ENCODE assay signal across 8 cellular contexts in the genomic region with DNA sequence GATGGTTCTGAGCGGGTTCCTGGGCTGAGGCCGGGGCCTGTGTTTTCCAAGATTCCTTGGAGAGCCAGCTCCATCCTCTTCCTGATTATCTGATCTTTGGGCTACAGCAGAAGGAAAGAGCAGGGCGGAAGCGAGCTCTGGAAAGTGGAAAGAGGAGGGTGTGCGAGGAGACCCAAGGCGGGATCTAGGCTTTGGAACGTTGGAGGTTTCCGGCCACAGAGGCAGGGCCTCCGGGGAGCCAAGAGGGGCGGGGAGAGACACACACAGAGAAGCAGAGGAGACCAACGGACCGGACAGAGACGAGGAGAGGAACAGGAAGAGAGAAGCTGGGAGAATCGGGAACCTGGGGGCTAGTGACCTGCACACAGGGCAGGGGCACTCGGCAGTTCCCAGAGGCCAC. TPM values are rescaled to one million over a fixed set of nuclear protein-coding genes. Genes with fewer than 3 reads are reported as not detected.
DNase-seq lines count a peak whose midpoint lies in the region; FAIRE-seq lines count a peak whose summit lies in the region.

CLEC11A (plus strand) TSS at position 296 of the 400 bp plus-strand sequence. CDS start 162 bp downstream, outside the sequence.

- H3K27ac ChIP-seq in SK-N-MC (peak within 1 kb of the TSS; percentile 83), neuronal stem cell (replicated peaks; ENCODE audit: low read length) (no peak within 1 kb of the TSS), caudate nucleus (ENCODE audit: low read depth, low read length) (no peak within 1 kb of the TSS)

- peaks cover 5 to 29% of the 10 kb centered on the region in 2 donors for H3K4me1 ChIP-seq in neuronal stem cell (ENCODE audit: control insufficient read depth in 2 of 2, insufficient read depth in 1 of 2, low read depth in 1 of 2, low read length in 2 of 2)

- peak within 1 kb of the TSS; percentile 99 for H3K18ac ChIP-seq in neuronal stem cell (ENCODE audit: low read length)

- peak within 1 kb of the TSS; percentile 84 for H2BK5ac ChIP-seq in neuronal stem cell (ENCODE audit: low read length)

- peak within 1 kb of the TSS; percentile 100 for H2AFZ ChIP-seq in neuronal stem cell (ENCODE audit: low read length)

- H3K4me3 ChIP-seq in SK-N-MC (peak within 1 kb of the TSS; percentile 79), neuronal stem cell (ENCODE audit: low read length in 2 of 2) (peak within 1 kb of the TSS; percentile 74 to 88)

- no CpG with 5 or more reads among the region's 15 CpGs for WGBS in neuronal stem cell (ENCODE audit: extremely low coverage in 2 of 2, insufficient read length in 2 of 2, insufficient replicate concordance in 1 of 2), 2 donors

- H2BK15ac ChIP-seq in neuronal stem cell (ENCODE audit: low read length) = peak within 1 kb of the TSS; percentile 78

- peak within 1 kb of the TSS; percentile 68 for H3K9ac ChIP-seq in SK-N-MC (ENCODE audit: insufficient read length)
- H3K9ac ChIP-seq in neuronal stem cell (ENCODE audit: low read depth, low read length, poor library complexity) = peak within 1 kb of the TSS; percentile 92

- H2BK120ac ChIP-seq in neuronal stem cell (ENCODE audit: low read depth, low read length) = peak within 1 kb of the TSS; percentile 43

- peak within 1 kb of the TSS; percentile 17 for H2BK12ac ChIP-seq in neuronal stem cell (ENCODE audit: low read length)

- H3K4ac ChIP-seq in neuronal stem cell (ENCODE audit: low read length) = no peak within 1 kb of the TSS

- no peak within 1 kb of the TSS for H4K8ac ChIP-seq in neuronal stem cell (ENCODE audit: low read depth, low read length)

- H3K27me3 ChIP-seq in neuronal stem cell (ENCODE audit: control insufficient read depth in 3 of 3, insufficient read depth in 3 of 3, low read depth in 1 of 3, low read length in 3 of 3) = peaks cover 0 to 26% (median 25%) of the 10 kb centered on the region in 3 experiments

- FAIRE-seq in G401.6 (lab: Jason Lieb, UNC) = peak; percentile 95

- H3K14ac ChIP-seq in neuronal stem cell (ENCODE audit: low read length) = peak within 1 kb of the TSS; percentile 64

- peaks cover 7% of the 10 kb centered on the region for H3K79me1 ChIP-seq in neuronal stem cell (ENCODE audit: low read depth, low read length)

- H3K36me3 ChIP-seq in SK-N-MC (ENCODE audit: insufficient read depth, low read length) (no peaks in the 10 kb centered on the region), neuronal stem cell (replicated peaks in 1 of 2; ENCODE audit: control insufficient read depth in 2 of 2, insufficient read depth in 2 of 2, low read length in 2 of 2) (no peaks in the 10 kb centered on the region)

- no peak within 1 kb of the TSS for H4K91ac ChIP-seq in neuronal stem cell (ENCODE audit: low read depth, low read length, poor library complexity)

- H2AK5ac ChIP-seq in neuronal stem cell (ENCODE audit: low read depth, low read length) = peak within 1 kb of the TSS; percentile 8

- H3K9me3 ChIP-seq in SK-N-MC (ENCODE audit: low read depth, low read length) = no peaks in the 10 kb centered on the region
- H3K9me3 ChIP-seq in neuronal stem cell (replicated peaks in 1 of 2; ENCODE audit: control insufficient read depth in 2 of 2, insufficient read depth in 1 of 2, low read depth in 1 of 2, low read length in 2 of 2) = no peaks in the 10 kb centered on the region

- H3K4me2 ChIP-seq in neuronal stem cell (ENCODE audit: insufficient read depth, low read length, poor library complexity, severe bottlenecking) = peak within 1 kb of the TSS; percentile 77

- H3K23ac ChIP-seq in neuronal stem cell (ENCODE audit: low read depth, low read length, poor library complexity) = peak within 1 kb of the TSS; percentile 99

- no peak for DNase-seq in SK-N-MC (ENCODE audit: low read depth, low spot score)
- DNase-seq in fibroblast of gingiva (ENCODE audit: low read depth) = peak; percentile 77
- no peak for DNase-seq in neuronal stem cell (ENCODE audit: low spot score)
- DNase-seq in caudate nucleus (lab: John Stamatoyannopoulos, UW) = no peak
- no peak for DNase-seq in NCI-H2196 (lab: John Stamatoyannopoulos, UW; ENCODE audit: unreplicated experiment)
- no peak for DNase-seq in NCI-H1436 treated with DMSO at 0.1 percent for 48 hours (lab: John Stamatoyannopoulos, UW)
- no peak for DNase-seq in midbrain (lab: John Stamatoyannopoulos, UW)

RNA-seq across cellular contexts. Expression of gene CLEC11A, which starts in this region (rescaled TPM):
- 12.3 TPM for polyA plus RNA-seq in neuronal stem cell (2013, experiment 1 of 2)
- polyA plus RNA-seq in neuronal stem cell (2013, experiment 2 of 2) = 12.3 TPM
